ENCODE assay signal across 1 cellular context in genomic region chr7:128025380-128025779, GRCh38.
TF ChIP-seq lines count a peak whose summit lies in the region.

No MANE protein-coding gene starts in this region.

TF ChIP-seq in SK-N-SH treated with all-trans-retinoic acid at 6 μM for 48 hours, 23 proteins besides CTCF, POLR2A, EP300 and RAD21 (continued from another document):
- TF ChIP-seq CSRNP3 (CRISPR knock-in tag; IDR thresholded peaks at IDR 0.05), result no peak
- TF ChIP-seq CREB5 (CRISPR knock-in tag; IDR thresholded peaks at IDR 0.05; ENCODE audit: low read depth), result no peak
- TF ChIP-seq PPARA (CRISPR knock-in tag; IDR thresholded peaks at IDR 0.05; ENCODE audit: borderline replicate concordance), result no peak
- no peak for TF ChIP-seq ZFP30 (CRISPR knock-in tag; IDR thresholded peaks at IDR 0.05)
